In genomic region chr4:11428701-11429571, GRCh38 we compare ENCODE assay signal across 8 cellular contexts. TPM values are rescaled to one million over a fixed set of nuclear protein-coding genes. Genes with fewer than 3 reads are reported as not detected.
DNase-seq lines count a peak whose midpoint lies in the region; ATAC-seq and TF ChIP-seq lines count a peak whose summit lies in the region.

HS3ST1 (minus strand) TSS chr4:11428894; CDS start chr4:11400005, 28,889 bp downstream.

- peak within 1 kb of the TSS; percentile 88 for H3K27ac ChIP-seq in colonic mucosa

- H3K4me1 ChIP-seq in colonic mucosa: peaks cover 4% of the 10 kb centered on the region
- no peaks in the 10 kb centered on the region for H3K4me1 ChIP-seq in HAP-1

- peaks cover 2% of the 10 kb centered on the region for H3K36me3 Mint-ChIP-seq in IgD-negative memory B cell
- H3K36me3 Mint-ChIP-seq in T-cell: no peaks in the 10 kb centered on the region

- H3K4me3 Mint-ChIP-seq in IgD-negative memory B cell (peak within 1 kb of the TSS; percentile 89 to 97 (median 94)), T-cell (peak within 1 kb of the TSS; percentile 61 to 77 (median 74))

- POLR2A ChIA-PET in T-cell (lab: Charles Lee): no interaction called here

- ATAC-seq in GM21619 (IDR thresholded peaks at IDR 0.05; ENCODE audit: unreplicated experiment): peak; percentile 82
- ATAC-seq in T-cell (replicated peaks in 1 of 4): peak; percentile 56 to 78 (median 64)

- peak; percentile 61 for TF ChIP-seq CTCF in colonic mucosa (IDR thresholded peaks at IDR 0.05)

- H3K9me3 Mint-ChIP-seq in IgD-negative memory B cell (peaks cover 0 to 1% (median 0%) of the 10 kb centered on the region in 3 donors), T-cell (no peaks in the 10 kb centered on the region)

- H3K27ac Mint-ChIP-seq in IgD-negative memory B cell (peak within 1 kb of the TSS; percentile 67 to 92 (median 88)), T-cell (peak within 1 kb of the TSS in 1 of 2 donors; percentile 61)

- H3K4me3 ChIP-seq in colonic mucosa (peak within 1 kb of the TSS; percentile 62), HAP-1 (no peak within 1 kb of the TSS)

- H3K4me1 Mint-ChIP-seq in IgD-negative memory B cell (peaks cover 32 to 52% (median 34%) of the 10 kb centered on the region in 3 donors), T-cell (peaks cover 17 to 25% (median 19%) of the 10 kb centered on the region in 3 donors)

- no peaks in the 10 kb centered on the region for H3K36me3 ChIP-seq in colonic mucosa
- no peaks in the 10 kb centered on the region for H3K36me3 ChIP-seq in HAP-1 (replicated peaks)

- H3K9ac ChIP-seq in colonic mucosa (ENCODE audit: low read depth in 2 of 2, low read length in 2 of 2): peak within 1 kb of the TSS; percentile 61 to 86

- H3K27me3 ChIP-seq in colonic mucosa: no peaks in the 10 kb centered on the region
- no peaks in the 10 kb centered on the region for H3K27me3 ChIP-seq in HAP-1 (ENCODE audit: low read depth)

- H3K9me3 ChIP-seq in colonic mucosa (no peaks in the 10 kb centered on the region), HAP-1 (no peaks in the 10 kb centered on the region)

- in situ Hi-C loops in HAP-1 (cut with MboI; ENCODE audit: low sequenced_read_pairs): no loop called here

- CTCF ChIA-PET in T-cell (lab: Charles Lee): interaction anchor here in 1 of 2 donors (0.6 kb wide), 1 partner anchor 174 kb away, joined by 4 read pairs; no protein-coding TSS in a partner anchor

- intact Hi-C loops in colonic mucosa (cut with DNase I): loop anchor here (5.0 to 10.0 kb wide), 2 partner anchors 196 to 847 kb away; no protein-coding TSS in a partner anchor

- DNase-seq in ELR (ENCODE audit: low read depth) (peak; percentile 2), T-cell (peak in 8 of 34 experiments; percentile 6 to 29 (median 10)), colonic mucosa (peak; percentile 91), left kidney (ENCODE audit: low read depth, low spot score) (peak; percentile 92), HAP-1 (ENCODE audit: low spot score in 2 of 2) (no peak)
- peak; percentile 35 for DNase-seq in stimulated activated CD4-positive, alpha-beta T cell treated with anti-CD3 and anti-CD28 coated beads, Interleukin-12 subunit alpha, Interleukin-12 subunit beta, amount 100 ng/mL, for 4 hours

- H3K27me3 Mint-ChIP-seq in IgD-negative memory B cell (peaks cover 11% of the 10 kb centered on the region), T-cell (peaks cover 24 to 31% of the 10 kb centered on the region in 2 donors)

RNA-seq across cellular contexts. Expression of gene HS3ST1, which starts in this region (rescaled TPM):
- 5.5 TPM for polyA plus RNA-seq in IgD-negative memory B cell
- under 1 TPM in 2 of 5 donors, not detected in 3; 0.03 to 0.23 TPM for total RNA-seq in T-cell
- 1 to 10 TPM; 6.6 to 7.6 TPM for total RNA-seq in colonic mucosa

Comparison
In these comparisons a context has a peak if more than half of its experiments do, and no peak if none do; other contexts are left out.
1. RNA of gene HS3ST1 (total RNA-seq): 6.6 to 7.6 TPM in colonic mucosa; 0.03 to 0.23 TPM in T-cell; every median in the first group is over 4 times any median in the second.
2. Peak in ATAC-seq in T-cell; RNA of the gene not detected or under 1 TPM.
3. DNase-seq: peak in ELR (single experiment), colonic mucosa (single experiment), left kidney (single experiment) and stimulated activated CD4-positive, alpha-beta T cell treated with anti-CD3 and anti-CD28 coated beads, Interleukin-12 subunit alpha, Interleukin-12 subunit beta, amount 100 ng/mL, for 4 hours (single experiment); none in HAP-1 (0 of 2).